Comparison of ENCODE assay signal across 1 cellular context in genomic region chr15:67543348-67543718, GRCh38.
TF ChIP-seq lines count a peak whose summit lies in the region.

No MANE protein-coding gene starts in this region.

TF ChIP-seq in H1, 55 proteins besides CTCF, POLR2A, EP300 and RAD21 (continued from another document):
- TF ChIP-seq CHD7 (IDR thresholded peaks at IDR 0.05; ENCODE audit: insufficient replicate concordance, low read length): no peak
- TF ChIP-seq TBP (IDR thresholded peaks at IDR 0.05; ENCODE audit: low read depth, low read length): no peak
- no peak for TF ChIP-seq HDAC6 (IDR thresholded peaks at IDR 0.05; ENCODE audit: low read depth, low read length)
- no peak for TF ChIP-seq RFX5 (IDR thresholded peaks at IDR 0.05; ENCODE audit: borderline replicate concordance, low read depth, low read length)
- TF ChIP-seq CBX8 (IDR thresholded peaks at IDR 0.05; ENCODE audit: borderline replicate concordance, low read depth, low read length): no peak
- TF ChIP-seq SP2 (IDR thresholded peaks at IDR 0.05; ENCODE audit: low read length): no peak
- TF ChIP-seq CREB1 (IDR thresholded peaks at IDR 0.05): no peak
- TF ChIP-seq CBX5 (IDR thresholded peaks at IDR 0.05; ENCODE audit: low read depth, low read length): no peak
- no peak for TF ChIP-seq SIRT6 (IDR thresholded peaks at IDR 0.05; ENCODE audit: low read length)
- TF ChIP-seq MAFK (IDR thresholded peaks at IDR 0.05; ENCODE audit: low read depth, low read length): no peak
